Comparison of ENCODE assay signal across 9 cellular contexts in the genomic region with DNA sequence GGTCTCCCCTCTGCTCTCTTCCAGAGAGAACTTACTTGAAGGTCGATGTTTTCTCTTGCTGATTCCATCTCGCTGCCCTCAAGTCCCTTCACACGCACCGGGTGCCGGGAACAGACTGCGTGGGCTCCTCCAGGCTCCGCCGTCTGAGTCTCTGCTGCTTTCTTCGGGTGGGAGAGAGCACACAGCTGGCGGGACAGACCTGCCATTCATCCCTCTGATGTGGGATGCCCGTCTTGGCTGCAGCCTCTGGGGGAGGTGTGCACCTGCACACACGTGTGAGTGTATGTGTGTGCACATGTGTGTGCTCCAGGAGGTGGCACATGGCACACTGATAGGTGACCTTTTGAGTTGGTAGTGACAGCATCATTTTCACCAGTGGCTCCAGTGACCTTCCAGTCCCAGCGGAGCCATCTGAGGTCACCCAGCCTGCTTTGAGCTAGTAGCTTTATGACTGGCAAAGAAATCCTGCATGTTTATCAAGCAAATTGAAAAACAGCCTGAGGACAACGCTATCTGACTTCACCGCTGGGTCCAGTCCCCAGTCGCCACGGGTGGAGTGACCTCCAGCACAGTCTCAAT. TPM values are rescaled to one million over a fixed set of nuclear protein-coding genes. Genes with fewer than 3 reads are reported as not detected.
DNase-seq lines count a peak whose midpoint lies in the region; ATAC-seq and TF ChIP-seq lines count a peak whose summit lies in the region.
"Had no signal": no experiment of that assay in that cellular context is flagged by ENCODE, and none has a peak within 500 bp of the region (broad histone marks: within the 10 kb centered on the region; RNA-seq: fewer than 3 reads in every experiment).

A gene with protein sequence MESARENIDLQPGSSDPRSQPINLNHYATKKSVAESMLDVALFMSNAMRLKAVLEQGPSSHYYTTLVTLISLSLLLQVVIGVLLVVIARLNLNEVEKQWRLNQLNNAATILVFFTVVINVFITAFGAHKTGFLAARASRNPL (minus strand): TSS at position 153 of the 579 bp plus-strand sequence. CDS start 85 bp downstream, at position 68.

- TF ChIP-seq POLR2A in stomach (IDR thresholded peaks at IDR 0.05) = no peak
- TF ChIP-seq POLR2A in GM18505 (IDR thresholded peaks at IDR 0.05; ENCODE audit: borderline replicate concordance, extremely low read depth, insufficient read depth, insufficient read length) = no peak

- H3K9ac ChIP-seq in SK-N-SH (no peak within 1 kb of the TSS), colonic mucosa (ENCODE audit: low read depth in 2 of 2, low read length in 2 of 2) (peak within 1 kb of the TSS in 1 of 2 donors; percentile 14)

- peak; percentile 36 for DNase-seq in SK-N-SH
- no peak for DNase-seq in left lung
- no peak for DNase-seq in stomach
- no peak for DNase-seq in colonic mucosa
- DNase-seq: 8988T had no signal

- no peaks in the 10 kb centered on the region for H4K20me1 ChIP-seq in SK-N-SH (ENCODE audit: insufficient read depth)

- H3K9me3 ChIP-seq in SK-N-SH = no peaks in the 10 kb centered on the region
- no peaks in the 10 kb centered on the region for H3K9me3 ChIP-seq in left lung
- no peaks in the 10 kb centered on the region for H3K9me3 ChIP-seq in stomach
- no peaks in the 10 kb centered on the region for H3K9me3 ChIP-seq in colonic mucosa

- CTCF ChIA-PET in SK-N-SH (lab: Yijun Ruan, JAX) = interaction anchor here (1.3 to 2.2 kb wide), 3 partner anchors 16 to 87 kb away, joined by 3 to 6 read pairs (median 5); no protein-coding TSS in a partner anchor

- H3K4me2 ChIP-seq in SK-N-SH = no peak within 1 kb of the TSS

- TF ChIP-seq RAD21 in SK-N-SH (IDR thresholded peaks at IDR 0.05; ENCODE audit: low read length) = no peak

- H3F3A ChIP-seq in SK-N-SH (replicated peaks; ENCODE audit: insufficient read depth) = no peaks in the 10 kb centered on the region

- H3K36me3 ChIP-seq in SK-N-SH (replicated peaks in 1 of 2; ENCODE audit: control insufficient read depth in 1 of 2, insufficient read depth in 2 of 2, low read length in 1 of 2) (no peaks in the 10 kb centered on the region), left lung (no peaks in the 10 kb centered on the region), stomach (no peaks in the 10 kb centered on the region), colonic mucosa (no peaks in the 10 kb centered on the region)

- WGBS in SK-N-SH (ENCODE audit: low lambda C conversion rate) = 81% methylated on average over 13 of the region's 17 CpGs
- 51 to 64% (median 55%) methylated on average over 15 to 17 of the region's 17 CpGs for WGBS in stomach, 5 donors

- no peak within 1 kb of the TSS for H2AFZ ChIP-seq in SK-N-SH (ENCODE audit: low read depth)

- peaks cover 0 to 8% of the 10 kb centered on the region in 2 experiments; a peak in 1 of 4 replicates for H3K4me1 ChIP-seq in SK-N-SH (ENCODE audit: control insufficient read depth in 1 of 2, insufficient read depth in 2 of 2, low read depth in 1 of 2, low read length in 1 of 2)
- peaks cover 5 to 53% of the 10 kb centered on the region in 2 donors for H3K4me1 ChIP-seq in left lung
- H3K4me1 ChIP-seq in stomach = peaks cover 0 to 25% (median 3%) of the 10 kb centered on the region in 4 donors
- no peaks in the 10 kb centered on the region for H3K4me1 ChIP-seq in colonic mucosa

- H3K27me3 ChIP-seq in SK-N-SH (ENCODE audit: insufficient read depth) (peaks cover 10% of the 10 kb centered on the region; the same call in 1 of the 2 replicates), left lung (no peaks in the 10 kb centered on the region), stomach (peaks cover 0 to 5% (median 0%) of the 10 kb centered on the region in 3 donors), colonic mucosa (no peaks in the 10 kb centered on the region)

- POLR2A ChIA-PET in SK-N-SH (lab: Yijun Ruan, JAX) = no interaction called here

- H3K79me2 ChIP-seq in SK-N-SH (ENCODE audit: insufficient read depth) = no peaks in the 10 kb centered on the region

- no peaks in the 10 kb centered on the region for H3K9me2 ChIP-seq in SK-N-SH

- ATAC-seq in SK-N-SH treated with all-trans-retinoic acid at 6 μM for 48 hours (no peak), left lung (peak; percentile 9), HG03460 (IDR thresholded peaks at IDR 0.05; ENCODE audit: unreplicated experiment) (no peak), GM18505 (IDR thresholded peaks at IDR 0.05; ENCODE audit: unreplicated experiment) (no peak)

- intact Hi-C loops in left lung (cut with DNase I) = no loop called here
- intact Hi-C loops in stomach (cut with DNase I; ENCODE audit: low total_unique reads) = no loop called here
- intact Hi-C loops in colonic mucosa (cut with DNase I) = no loop called here

- TF ChIP-seq EP300 in SK-N-SH (IDR thresholded peaks at IDR 0.05; ENCODE audit: borderline replicate concordance in 1 of 2, low read depth in 1 of 2, low read length in 1 of 2) (no peak), stomach (IDR thresholded peaks at IDR 0.05) (no peak)

- TF ChIP-seq CTCF in SK-N-SH (IDR thresholded peaks at IDR 0.05) (no peak), left lung (IDR thresholded peaks at IDR 0.05) (no peak), stomach (IDR thresholded peaks at IDR 0.05) (no peak), colonic mucosa (IDR thresholded peaks at IDR 0.05) (no peak)

- H3K4me3 ChIP-seq in SK-N-SH (ENCODE audit: low read depth in 2 of 2, low read length in 1 of 2) = no peak within 1 kb of the TSS
- no peak within 1 kb of the TSS for H3K4me3 ChIP-seq in left lung
- peak within 1 kb of the TSS in 1 of 4 donors; percentile 5 for H3K4me3 ChIP-seq in stomach
- no peak within 1 kb of the TSS for H3K4me3 ChIP-seq in colonic mucosa

- H3K27ac ChIP-seq in SK-N-SH (ENCODE audit: low read depth in 2 of 2, low read length in 1 of 2) (no peak within 1 kb of the TSS), angular gyrus (ENCODE audit: low read depth, low read length) (peak within 1 kb of the TSS; percentile 90), left lung (peak within 1 kb of the TSS in 1 of 2 donors; percentile 76), stomach (peak within 1 kb of the TSS in 3 of 5 donors; percentile 10 to 55 (median 15)), colonic mucosa (no peak within 1 kb of the TSS)

TF ChIP-seq in SK-N-SH, 30 proteins besides CTCF, POLR2A, EP300 and RAD21:
- TF ChIP-seq FOXJ3 (CRISPR knock-in tag; IDR thresholded peaks at IDR 0.05) = no peak
- no peak for TF ChIP-seq GABPA (IDR thresholded peaks at IDR 0.05; ENCODE audit: low read depth)
- TF ChIP-seq FOSL2 (IDR thresholded peaks at IDR 0.05; ENCODE audit: borderline replicate concordance, low read depth) = no peak
- no peak for TF ChIP-seq ELF1 (IDR thresholded peaks at IDR 0.05)
- TF ChIP-seq JUND (IDR thresholded peaks at IDR 0.05) = no peak
- no peak for TF ChIP-seq RFX5 (IDR thresholded peaks at IDR 0.05; ENCODE audit: low read length)
- TF ChIP-seq POLR2AphosphoS5 (IDR thresholded peaks at IDR 0.05; ENCODE audit: low read depth, low read length) = no peak
- no peak for TF ChIP-seq MEF2A (IDR thresholded peaks at IDR 0.05; ENCODE audit: borderline replicate concordance, low read depth)
- no peak for TF ChIP-seq GATA2 (CRISPR knock-in tag; IDR thresholded peaks at IDR 0.05)
- TF ChIP-seq, protein P1, sequence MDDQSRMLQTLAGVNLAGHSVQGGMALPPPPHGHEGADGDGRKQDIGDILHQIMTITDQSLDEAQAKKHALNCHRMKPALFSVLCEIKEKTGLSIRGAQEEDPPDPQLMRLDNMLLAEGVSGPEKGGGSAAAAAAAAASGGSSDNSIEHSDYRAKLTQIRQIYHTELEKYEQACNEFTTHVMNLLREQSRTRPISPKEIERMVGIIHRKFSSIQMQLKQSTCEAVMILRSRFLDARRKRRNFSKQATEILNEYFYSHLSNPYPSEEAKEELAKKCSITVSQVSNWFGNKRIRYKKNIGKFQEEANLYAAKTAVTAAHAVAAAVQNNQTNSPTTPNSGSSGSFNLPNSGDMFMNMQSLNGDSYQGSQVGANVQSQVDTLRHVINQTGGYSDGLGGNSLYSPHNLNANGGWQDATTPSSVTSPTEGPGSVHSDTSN (IDR thresholded peaks at IDR 0.05) = no peak
- no peak for TF ChIP-seq NRF1 (IDR thresholded peaks at IDR 0.05; ENCODE audit: low read depth, low read length)
- TF ChIP-seq FOXM1 (IDR thresholded peaks at IDR 0.05; ENCODE audit: low read depth) = no peak

TF ChIP-seq in SK-N-SH treated with all-trans-retinoic acid at 6 μM for 48 hours, 23 proteins besides CTCF, POLR2A, EP300 and RAD21:
- TF ChIP-seq RARB (CRISPR knock-in tag; IDR thresholded peaks at IDR 0.05) = no peak
- no peak for TF ChIP-seq ZC3H10 (CRISPR knock-in tag; IDR thresholded peaks at IDR 0.05)
- TF ChIP-seq BACH2 (CRISPR knock-in tag; IDR thresholded peaks at IDR 0.05; ENCODE audit: borderline replicate concordance) = no peak

RNA-seq across cellular contexts. Expression of the gene that starts here (rescaled TPM):
- polyA plus RNA-seq in SK-N-SH (2012; rRNA removed) (0.07 TPM in 1 of 2 replicates, not detected in the other), stomach (1 to 10 TPM; 2.0 to 5.2 (median 5.0) TPM)
- polyA plus RNA-seq in SK-N-SH (2012; cell fraction: cytosol; rRNA removed) = 0.09 and 0.13 TPM in 2 replicates
- not detected in 2 replicates for polyA plus RNA-seq in SK-N-SH (2012; cell fraction: nucleus; rRNA removed)
- total RNA-seq in left lung (10 to 100 TPM; 13.0 to 18.0 TPM), stomach (10 to 100 TPM in 1 of 5 donors, 1 to 10 TPM in 1, not detected in 3; 2.2 to 26.2 TPM), colonic mucosa (1 to 10 TPM; 2.1 to 4.2 TPM)

Comparison
In these comparisons a context has a peak if more than half of its experiments do, and no peak if none do; other contexts are left out.
1. Peak in DNase-seq in SK-N-SH; RNA of the gene not detected or under 1 TPM.
2. H3K27ac ChIP-seq: peak in angular gyrus (single experiment) and stomach (3 of 5); none in SK-N-SH (0 of 2) and colonic mucosa (single experiment).